ENCODE assay signal across 21 cellular contexts in the genomic region with DNA sequence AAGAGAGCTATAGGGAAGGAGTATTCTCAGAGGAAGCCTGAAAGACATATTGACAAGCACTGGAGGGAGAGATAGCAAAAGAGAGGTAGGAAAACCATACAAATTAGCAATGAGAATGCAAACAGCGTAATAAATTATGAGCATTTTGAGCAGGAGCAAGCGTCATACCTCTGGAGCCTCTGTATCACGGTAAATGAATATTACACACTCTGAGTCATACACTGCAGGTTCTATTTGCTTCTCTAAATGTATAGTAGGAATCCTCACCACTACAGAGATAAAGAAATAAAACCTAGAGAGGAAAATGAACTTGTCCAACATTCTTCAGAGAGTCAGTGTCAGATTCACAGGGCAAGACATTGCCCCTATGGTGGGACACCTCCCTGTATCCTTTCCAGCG. TPM values are rescaled to one million over a fixed set of nuclear protein-coding genes. Genes with fewer than 3 reads are reported as not detected.
"Had no signal": no experiment of that assay in that cellular context is flagged by ENCODE, and none has a peak within 500 bp of the region (broad histone marks: within the 10 kb centered on the region; RNA-seq: fewer than 3 reads in every experiment).

No MANE protein-coding gene starts in this region.

- FAIRE-seq: frontal cortex, urothelium cell line had no signal

- H3K27me3 ChIP-seq: right lobe of liver, suprapubic skin, thyroid gland had no signal

- H3K36me3 ChIP-seq: heart left ventricle, prostate gland, right lobe of liver, suprapubic skin, thyroid gland had no signal

- DNase-seq: dermis blood vessel endothelial cell; erythroblast; heart left ventricle; hippocampal formation; left colon; left ventricle myocardium superior; mesendoderm; naive thymus-derived CD4-positive, alpha-beta T cell; nephron progenitor cell; right lobe of liver; stimulated activated CD4-positive, alpha-beta T cell treated with anti-CD3 and anti-CD28 coated beads, Interleukin-4, amount 100 ng/mL, for 1 hour; stimulated activated CD8-positive, alpha-beta memory T cell treated with anti-CD3 and anti-CD28 coated beads, Interleukin-4, amount 100 ng/mL, for 48 hours; stimulated activated naive CD8-positive, alpha-beta T cell treated with anti-CD3 and anti-CD28 coated beads, Interleukin-15, Interleukin-2, amounts not matched to agents 100 U/mL and 50 U/mL, for 24 hours; thyroid gland had no signal

- H3K27ac ChIP-seq: heart left ventricle, parathyroid adenoma, prostate gland, right lobe of liver, suprapubic skin, thyroid gland had no signal

- ATAC-seq: heart left ventricle; left colon; left ventricle myocardium superior; naive thymus-derived CD4-positive, alpha-beta T cell; stimulated activated effector memory CD8-positive, alpha-beta T cell treated with anti-CD3 and anti-CD28 coated beads, Interleukin-12 subunit alpha, Interleukin-12 subunit beta, amount 100 ng/mL, for 72 hours; stimulated activated naive CD8-positive, alpha-beta T cell treated with anti-CD3 and anti-CD28 coated beads, Interleukin-15, Interleukin-2, amounts not matched to agents 100 U/mL and 50 U/mL, for 24 hours had no signal

- H3K4me1 ChIP-seq: heart left ventricle, parathyroid adenoma, prostate gland, right lobe of liver, suprapubic skin, thyroid gland had no signal

- H3K9me3 ChIP-seq: prostate gland, right lobe of liver, suprapubic skin, thyroid gland had no signal

- H3K4me3 ChIP-seq: heart left ventricle, lung, prostate gland, right lobe of liver, suprapubic skin, thyroid gland had no signal

- H2AFZ ChIP-seq: parathyroid adenoma had no signal

- H3K79me2 ChIP-seq: parathyroid adenoma had no signal

- H3K9ac ChIP-seq: parathyroid adenoma had no signal

RNA-seq across cellular contexts. Expression of a gene that starts 46.4 kb away (rescaled TPM):
- total RNA-seq: naive thymus-derived CD4-positive, alpha-beta T cell had no signal
- polyA plus RNA-seq: naive thymus-derived CD4-positive, alpha-beta T cell had no signal
